Comparison of ENCODE assay signal across 10 cellular contexts in the genomic region with DNA sequence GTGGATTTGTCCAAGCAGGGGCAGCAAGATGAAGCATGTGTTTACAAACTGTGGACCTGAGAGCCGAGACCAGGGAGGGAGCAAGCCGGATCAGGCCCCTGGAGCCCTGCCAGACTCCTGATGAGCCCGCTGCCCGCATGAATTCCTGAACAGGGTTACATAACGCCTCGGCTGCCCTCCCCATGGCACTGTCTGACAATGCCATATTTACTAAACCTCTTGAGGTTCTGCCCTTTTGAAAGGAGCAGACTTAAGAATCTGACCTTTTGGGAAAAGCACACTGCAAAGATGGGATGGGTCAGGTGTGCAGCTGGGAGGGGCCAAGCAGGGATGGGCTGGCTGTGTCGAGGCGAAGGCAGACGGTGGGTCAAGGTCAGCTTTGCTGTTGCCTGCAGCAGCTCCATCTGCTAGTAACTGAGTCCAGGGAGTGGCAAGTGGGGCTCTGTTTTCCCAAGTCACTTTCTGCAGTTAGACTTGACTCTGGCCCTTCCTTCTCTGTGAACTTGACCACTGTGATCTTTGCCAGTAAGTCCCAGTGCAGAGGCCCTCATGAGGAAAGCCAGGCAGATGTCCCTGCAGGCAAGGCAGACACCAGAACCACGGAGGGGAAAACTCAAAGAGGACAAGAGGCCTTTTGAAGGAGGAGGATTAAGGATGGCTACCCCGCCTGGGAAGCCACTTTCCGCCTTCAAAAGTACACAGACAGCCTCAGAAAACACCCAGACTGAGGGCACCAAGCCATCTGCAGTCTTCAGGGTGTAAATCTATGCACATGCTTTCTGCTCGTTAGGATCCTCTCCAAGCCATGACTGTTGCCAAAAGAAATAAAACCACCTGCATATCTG.
A peak's percentile ranks its signal among the peaks of the same experiment; 100 is the strongest.
DNase-seq lines count a peak whose midpoint lies in the region; ATAC-seq and TF ChIP-seq lines count a peak whose summit lies in the region.
"Had no signal": no experiment of that assay in that cellular context is flagged by ENCODE, and none has a peak within 500 bp of the region (broad histone marks: within the 10 kb centered on the region; RNA-seq: fewer than 3 reads in every experiment).

No MANE protein-coding gene starts in this region.

- H3K27me3 Mint-ChIP-seq in Caco-2 (ENCODE audit: insufficient read depth, unreplicated experiment): no peaks in the 10 kb centered on the region
- H3K27me3 Mint-ChIP-seq: CD4-positive, alpha-beta T cell had no signal

- no TSS peak for BruUV-seq in Caco-2 (replicated peaks; lab: Mats Ljungman, UMichigan)

- no peaks in the 10 kb centered on the region for H3K4me1 ChIP-seq in Caco-2
- H3K4me1 ChIP-seq in adrenal gland (replicated peaks in 1 of 2): peaks cover 19 to 27% of the 10 kb centered on the region in 2 donors

- POLR2A ChIA-PET in Caco-2 (lab: Charles Lee): no interaction called here

- H3K4me3 Mint-ChIP-seq in Caco-2 (ENCODE audit: unreplicated experiment): no peak overlapping the region
- H3K4me3 Mint-ChIP-seq: CD4-positive, alpha-beta T cell had no signal

- peak overlapping the region in 4 of 5 donors; percentile 30 to 92 (median 63) for H3K27ac ChIP-seq in adrenal gland
- H3K27ac ChIP-seq: WERI-Rb-1 had no signal

- no peak overlapping the region for H3K4me3 ChIP-seq in Caco-2 (ENCODE audit: low read depth, low read length)
- H3K4me3 ChIP-seq in adrenal gland: peak overlapping the region in 1 of 4 donors; percentile 9

- no peak for TF ChIP-seq CTCF in Caco-2 (IDR thresholded peaks at IDR 0.05; ENCODE audit: insufficient read depth in 1 of 2, low read depth in 1 of 2, low read length in 1 of 2, severe bottlenecking in 1 of 2, unreplicated experiment in 1 of 2)
- no peak for TF ChIP-seq CTCF in adrenal gland (IDR thresholded peaks at IDR 0.05)
- TF ChIP-seq CTCF in GM10266 (IDR thresholded peaks at IDR 0.05; ENCODE audit: control insufficient read depth, insufficient read depth, low read depth, missing control alignments): no peak

- H3K9me3 ChIP-seq in Caco-2: no peaks in the 10 kb centered on the region
- H3K9me3 ChIP-seq in adrenal gland (replicated peaks in 1 of 3): no peaks in the 10 kb centered on the region

- CTCF ChIA-PET in Caco-2 (lab: Charles Lee): no interaction called here

- intact Hi-C loops in Caco-2 (cut with micrococcal nuclease; ENCODE audit: unreplicated experiment): no loop called here
- intact Hi-C loops in adrenal gland (cut with DNase I): no loop called here
- intact Hi-C loops in Right ventricle myocardium superior (cut with DNase I): loop anchor here (10.0 kb wide), 1 partner anchor 121 kb away; no protein-coding TSS in a partner anchor
- intact Hi-C loops in posterior vena cava (cut with DNase I): no loop called here

- no peaks in the 10 kb centered on the region for H3K27me3 ChIP-seq in Caco-2 (replicated peaks; ENCODE audit: control insufficient read depth, insufficient read depth, low read length)
- no peaks in the 10 kb centered on the region for H3K27me3 ChIP-seq in adrenal gland

- H3K4me1 Mint-ChIP-seq in Caco-2 (ENCODE audit: low read depth, unreplicated experiment): peaks cover 11% of the 10 kb centered on the region

- DNase-seq in Caco-2: peak in 1 of 2 experiments; percentile 25
- peak; percentile 71 to 95 (median 86) for DNase-seq in adrenal gland
- peak; percentile 86 for DNase-seq in Right ventricle myocardium superior
- DNase-seq in posterior vena cava (ENCODE audit: low spot score): peak; percentile 78
- DNase-seq in NCI-H146 treated with DMSO at 0.1 percent for 48 hours (lab: John Stamatoyannopoulos, UW; ENCODE audit: unreplicated experiment): no peak
- DNase-seq in GM10266 (ENCODE audit: extremely low spot score): no peak
- DNase-seq: CD4-positive, alpha-beta T cell; WERI-Rb-1 had no signal

- peaks cover 99% of the 10 kb centered on the region for H3K36me3 Mint-ChIP-seq in Caco-2 (ENCODE audit: insufficient read depth, unreplicated experiment)

- H3K27ac Mint-ChIP-seq in Caco-2 (ENCODE audit: unreplicated experiment): peak overlapping the region; percentile 25
- H3K27ac Mint-ChIP-seq: CD4-positive, alpha-beta T cell had no signal

- H3K36me3 ChIP-seq in Caco-2 (ENCODE audit: control insufficient read depth, insufficient read depth, low read length) (peaks cover 3% of the 10 kb centered on the region; the same call in 1 of the 2 replicates), adrenal gland (replicated peaks in 1 of 2) (peaks cover 0 to 38% of the 10 kb centered on the region in 2 donors)
- H3K36me3 ChIP-seq: WERI-Rb-1 had no signal

- ATAC-seq in Right ventricle myocardium superior (ENCODE audit: poor library complexity) (peak; percentile 93), HG02678 (IDR thresholded peaks at IDR 0.05; ENCODE audit: unreplicated experiment) (no peak), HG02642 (IDR thresholded peaks at IDR 0.05; ENCODE audit: poor library complexity, unreplicated experiment) (no peak)

- no peak for TF ChIP-seq POLR2A in adrenal gland (IDR thresholded peaks at IDR 0.05)

- no peaks in the 10 kb centered on the region for H3K9me3 Mint-ChIP-seq in Caco-2 (ENCODE audit: unreplicated experiment)
- H3K9me3 Mint-ChIP-seq: CD4-positive, alpha-beta T cell had no signal

- 30 to 47% (median 44%) methylated on average over 13 of the region's 13 CpGs for WGBS in adrenal gland, 4 donors

Comparison
In these comparisons a context has a peak if more than half of its experiments do, and no peak if none do; other contexts are left out.
1. DNase-seq: peak in adrenal gland (7 of 7), Right ventricle myocardium superior (single experiment) and posterior vena cava (single experiment); none in NCI-H146 treated with DMSO at 0.1 percent for 48 hours (single experiment) and GM10266 (single experiment).